Comparison of ENCODE assay signal across 8 cellular contexts in the genomic region with DNA sequence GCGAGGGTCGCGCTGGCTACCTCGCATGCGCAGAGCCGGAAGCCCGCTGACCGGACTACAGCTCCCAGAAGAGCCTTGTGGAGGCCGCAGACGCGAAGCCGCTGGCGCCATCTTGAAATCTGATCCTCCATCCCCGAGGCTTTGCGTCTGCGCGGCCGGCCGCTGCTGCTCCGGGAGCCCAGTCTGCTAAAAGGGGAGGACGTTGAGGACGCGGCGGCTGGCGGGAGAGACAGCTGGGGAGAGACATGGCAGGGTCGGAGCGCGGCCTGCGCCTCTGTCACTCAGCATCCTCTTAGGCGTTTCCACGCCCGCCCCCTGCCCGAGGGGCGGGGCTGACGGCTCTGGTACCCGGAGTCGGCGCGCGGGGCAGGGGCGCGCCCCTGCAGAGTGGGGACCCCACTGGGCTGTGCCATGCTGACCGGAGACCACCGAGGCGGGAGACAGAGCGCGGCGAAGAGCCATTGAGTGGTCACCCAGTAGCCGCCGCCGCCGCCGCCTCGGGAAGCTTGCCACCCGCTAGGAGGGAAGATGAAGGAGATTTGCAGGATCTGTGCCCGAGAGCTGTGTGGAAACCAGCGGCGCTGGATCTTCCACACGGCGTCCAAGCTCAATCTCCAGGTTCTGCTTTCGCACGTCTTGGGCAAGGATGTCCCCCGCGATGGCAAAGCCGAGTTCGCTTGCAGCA.
DNase-seq lines count a peak whose midpoint lies in the region; ATAC-seq and TF ChIP-seq lines count a peak whose summit lies in the region.
"Not testable (repeated sequence)": the region's sequence is repeated elsewhere in the genome, so short reads cannot be mapped to it uniquely, and the experiment has no call there.

No MANE protein-coding gene starts in this region.

- peak overlapping the region; percentile 61 for H3K27ac ChIP-seq in colonic mucosa
- H3K27ac ChIP-seq in skeletal muscle tissue (ENCODE audit: low read depth, low read length): not testable (repeated sequence)
- peak overlapping the region; percentile 42 to 82 (median 77) for H3K27ac ChIP-seq in tibial nerve

- H3K4me3 ChIP-seq in MG63: peak overlapping the region; percentile 59
- peak overlapping the region; percentile 49 for H3K4me3 ChIP-seq in colonic mucosa
- H3K4me3 ChIP-seq in skeletal muscle tissue (ENCODE audit: low read length in 3 of 3): peak overlapping the region; percentile 51 to 72 (median 68)
- H3K4me3 ChIP-seq in tibial nerve: peak overlapping the region; percentile 34 to 61 (median 52)

- TF ChIP-seq POLR2A in tibial nerve (IDR thresholded peaks at IDR 0.05): not testable (repeated sequence)

- no CpG with 5 or more reads among the region's 66 CpGs for WGBS in tibial nerve, 2 donors

- DNase-seq in MG63 (peak; percentile 84), colonic mucosa (peak; percentile 70), left colon (peak; percentile 79), tibial nerve (ENCODE audit: low spot score in 2 of 2) (peak; percentile 66)
- DNase-seq in activated CD8-positive, alpha-beta memory T cell treated with anti-CD3 and anti-CD28 coated beads, Interleukin-2, amount 50 U/mL, for 24 hours (ENCODE audit: extremely low read depth): peak; percentile 41

- intact Hi-C loops in colonic mucosa (cut with DNase I); left colon (cut with DNase I, micrococcal nuclease): not testable (repeated sequence)

- ATAC-seq in GM18867 (IDR thresholded peaks at IDR 0.05; ENCODE audit: unreplicated experiment): peak; percentile 72
- peak; percentile 84 for ATAC-seq in HG02759 (IDR thresholded peaks at IDR 0.05; ENCODE audit: unreplicated experiment)
- peak; percentile 80 for ATAC-seq in left colon

- H3K27me3 ChIP-seq in MG63; colonic mucosa; skeletal muscle tissue (ENCODE audit: control insufficient read depth in 3 of 3, insufficient read depth in 3 of 3, low read length in 3 of 3); tibial nerve: not testable (repeated sequence)

- not testable (repeated sequence) for H3K9me3 ChIP-seq in MG63; colonic mucosa; skeletal muscle tissue (ENCODE audit: control insufficient read depth in 3 of 3, low read length in 3 of 3); tibial nerve

- TF ChIP-seq EP300 in tibial nerve (IDR thresholded peaks at IDR 0.05): not testable (repeated sequence)

- TF ChIP-seq CTCF in colonic mucosa (IDR thresholded peaks at IDR 0.05); tibial nerve (IDR thresholded peaks at IDR 0.05): not testable (repeated sequence)

- H3K9ac ChIP-seq in colonic mucosa (ENCODE audit: low read depth in 2 of 2, low read length in 2 of 2) (peak overlapping the region in 1 of 2 donors; percentile 2), skeletal muscle tissue (ENCODE audit: low read depth in 1 of 3, low read length in 3 of 3) (peak overlapping the region in 1 of 3 donors; percentile 33)

- not testable (repeated sequence) for H3K36me3 ChIP-seq in MG63; colonic mucosa; skeletal muscle tissue (ENCODE audit: control insufficient read depth in 3 of 3, insufficient read depth in 3 of 3, low read length in 3 of 3); tibial nerve

- not testable (repeated sequence) for H3K4me1 ChIP-seq in colonic mucosa; skeletal muscle tissue (ENCODE audit: control insufficient read depth in 3 of 3, insufficient read depth in 3 of 3, low read length in 3 of 3); tibial nerve
